11 cellular contexts compared by ENCODE assay signal in the genomic region with DNA sequence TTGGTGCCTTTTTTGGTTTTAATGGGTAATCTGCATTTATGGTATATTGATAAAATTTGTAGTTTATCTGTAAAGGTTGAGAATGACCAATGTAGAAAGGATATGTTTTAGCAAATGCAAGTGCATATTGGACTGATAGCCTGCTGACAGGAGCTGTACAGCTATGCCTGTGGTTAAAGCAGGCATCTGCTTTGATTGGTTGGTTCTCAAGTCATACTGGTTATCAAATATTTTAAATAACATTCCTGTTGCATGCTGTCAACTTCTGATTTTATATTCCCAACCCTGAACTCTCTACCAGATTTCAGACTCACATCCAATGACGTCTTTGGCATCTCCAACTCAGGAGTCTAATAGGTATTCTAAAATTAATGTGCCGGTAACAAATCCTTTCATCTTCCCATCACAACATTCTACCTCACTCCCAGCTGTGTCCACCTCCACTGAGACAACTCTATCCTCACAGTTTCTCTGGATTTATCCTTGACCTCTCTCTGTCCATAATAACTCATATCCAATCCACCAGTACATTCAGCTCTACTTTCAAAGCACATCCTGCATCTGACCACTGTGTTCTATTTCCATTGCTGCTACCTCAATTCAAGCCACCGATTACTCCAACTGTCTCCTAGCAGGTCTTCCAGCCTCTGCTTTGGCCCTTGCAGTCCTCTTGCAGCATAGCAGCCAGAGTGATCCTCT.
DNase-seq lines count a peak whose midpoint lies in the region; ATAC-seq and TF ChIP-seq lines count a peak whose summit lies in the region.
"Had no signal": no experiment of that assay in that cellular context is flagged by ENCODE, and none has a peak within 500 bp of the region (broad histone marks: within the 10 kb centered on the region; RNA-seq: fewer than 3 reads in every experiment).

No MANE protein-coding gene starts in this region.

- DNase-seq in ACHN: peak; percentile 60
- no peak for DNase-seq in left cardiac atrium
- DNase-seq in D341Med (ENCODE audit: low spot score): no peak
- no peak for DNase-seq in NAMALWA (ENCODE audit: low spot score)
- no peak for DNase-seq in medulla oblongata (ENCODE audit: extremely low spot score)
- DNase-seq: DMS53, NCI-H2081 treated with DMSO at 0.1 percent for 48 hours had no signal

- peak overlapping the region; percentile 66 for H3K4me2 ChIP-seq in SU-DHL-6 (ENCODE audit: low read depth, low read length, poor library complexity, severe bottlenecking)

- in situ Hi-C loops in ACHN (cut with HindIII; ENCODE audit: low pct_ligation_motif_present, low pct_unique_long_range_greater_than_20kb, low sequenced_read_pairs): no loop called here

- H3K36me3 ChIP-seq in SU-DHL-6 (ENCODE audit: low read length): no peaks in the 10 kb centered on the region

- H3K9me2 ChIP-seq in SU-DHL-6 (replicated peaks; ENCODE audit: insufficient read depth, low read length): no peaks in the 10 kb centered on the region

- peak overlapping the region; percentile 87 for H3K27ac ChIP-seq in SU-DHL-6 (ENCODE audit: low read depth, low read length)
- H3K27ac ChIP-seq: VCaP had no signal

- no peaks in the 10 kb centered on the region for H3K27me3 ChIP-seq in SU-DHL-6 (ENCODE audit: low read length)

- no peak overlapping the region for H2AFZ ChIP-seq in SU-DHL-6 (ENCODE audit: low read depth, low read length, severe bottlenecking)

- H3K4me3 ChIP-seq in SU-DHL-6 (ENCODE audit: insufficient read depth, low read length, poor library complexity, severe bottlenecking): no peak overlapping the region

- peak overlapping the region; percentile 21 for H3K9ac ChIP-seq in SU-DHL-6 (ENCODE audit: low read length)

- no peak for TF ChIP-seq CTCF in SU-DHL-6 (IDR thresholded peaks at IDR 0.05; ENCODE audit: insufficient read depth, low read length, poor library complexity, severe bottlenecking)

- peaks cover 5% of the 10 kb centered on the region; the same call in 1 of the 2 replicates for H3K79me2 ChIP-seq in SU-DHL-6 (ENCODE audit: insufficient read depth, low read length)

- intact Hi-C loops in left cardiac atrium (cut with DNase I): loop anchor here in 1 of 2 donors (10.0 kb wide), 1 partner anchor 91 kb away; no protein-coding TSS in a partner anchor

- no peaks in the 10 kb centered on the region for H4K20me1 ChIP-seq in SU-DHL-6 (ENCODE audit: low read depth, low read length)

- H3F3A ChIP-seq in SU-DHL-6 (ENCODE audit: insufficient read depth): peaks cover 28% of the 10 kb centered on the region

- no peaks in the 10 kb centered on the region for H3K9me3 ChIP-seq in SU-DHL-6 (ENCODE audit: insufficient read depth, low read length)

- ATAC-seq in GM18907 (IDR thresholded peaks at IDR 0.05; ENCODE audit: unreplicated experiment) (peak; percentile 5), left cardiac atrium (peak; percentile 42 to 76), GM18861 (IDR thresholded peaks at IDR 0.05; ENCODE audit: unreplicated experiment) (no peak)
